ENCODE assay signal across 14 cellular contexts in genomic region chr7:25926009-25926408, GRCh38.
DNase-seq lines count a peak whose midpoint lies in the region; ATAC-seq and TF ChIP-seq lines count a peak whose summit lies in the region.
"Had no signal": no experiment of that assay in that cellular context is flagged by ENCODE, and none has a peak within 500 bp of the region (broad histone marks: within the 10 kb centered on the region; RNA-seq: fewer than 3 reads in every experiment).

No MANE protein-coding gene starts in this region.

- POLR2A ChIA-PET in MCF 10A (lab: Yijun Ruan, JAX) = interaction anchor here (0.6 to 1.3 kb wide), 9 partner anchors 9 to 1216 kb away, joined by 3 to 15 read pairs (median 3); no protein-coding TSS in a partner anchor

- peaks cover 13% of the 10 kb centered on the region for H3K4me1 Mint-ChIP-seq in MCF 10A (ENCODE audit: insufficient read depth, unreplicated experiment)
- H3K4me1 Mint-ChIP-seq: activated CD8-positive, alpha-beta memory T cell treated with anti-CD3 and anti-CD28 coated beads, Interleukin-2, amount 10 ng/mL, durations not matched to agents 7 days and 5 days had no signal

- no peak overlapping the region for H3K27ac ChIP-seq in breast epithelium
- no peak overlapping the region for H3K27ac ChIP-seq in gastroesophageal sphincter
- H3K27ac ChIP-seq in upper lobe of right lung = no peak overlapping the region
- H3K27ac ChIP-seq: 22Rv1 had no signal

- H3K9me3 Mint-ChIP-seq in MCF 10A (ENCODE audit: unreplicated experiment) = peaks cover 9% of the 10 kb centered on the region

- no peak for TF ChIP-seq EP300 in gastroesophageal sphincter (IDR thresholded peaks at IDR 0.05)

- intact Hi-C loops in MCF 10A (cut with micrococcal nuclease) (loop anchor here (2.0 kb wide), 1 partner anchor 15 kb away; no protein-coding TSS in a partner anchor), breast epithelium (cut with DNase I; ENCODE audit: low total_unique reads) (no loop called here), upper lobe of right lung (cut with DNase I) (no loop called here)

- WGBS in gastroesophageal sphincter (ENCODE audit: low coverage in 1 of 2), 2 donors = 10 to 47% methylated on average over 6 to 7 of the region's 7 CpGs

- TF ChIP-seq POLR2A in breast epithelium (IDR thresholded peaks at IDR 0.05) (no peak), gastroesophageal sphincter (IDR thresholded peaks at IDR 0.05) (no peak)

- peak; percentile 60 for ATAC-seq in gastroesophageal sphincter
- ATAC-seq in upper lobe of right lung = peak; percentile 37
- ATAC-seq: activated CD8-positive, alpha-beta memory T cell treated with anti-CD3 and anti-CD28 coated beads, Interleukin-2, amount 10 ng/mL, durations not matched to agents 7 days and 5 days; SK-N-SH treated with all-trans-retinoic acid at 6 μM for 48 hours had no signal

- CTCF ChIA-PET in MCF 10A (lab: Yijun Ruan, JAX) = interaction anchor here (0.7 kb wide), 1 partner anchor 188 kb away, joined by 3 read pairs; no protein-coding TSS in a partner anchor

- no peaks in the 10 kb centered on the region for H3K36me3 Mint-ChIP-seq in MCF 10A (ENCODE audit: insufficient read depth, unreplicated experiment)
- H3K36me3 Mint-ChIP-seq: activated CD8-positive, alpha-beta memory T cell treated with anti-CD3 and anti-CD28 coated beads, Interleukin-2, amount 10 ng/mL, durations not matched to agents 7 days and 5 days; activated naive CD8-positive, alpha-beta T cell; WTC11 had no signal

- H3K4me1 ChIP-seq in breast epithelium (no peaks in the 10 kb centered on the region), gastroesophageal sphincter (no peaks in the 10 kb centered on the region), upper lobe of right lung (no peaks in the 10 kb centered on the region)

- H3K9me3 ChIP-seq in breast epithelium (no peaks in the 10 kb centered on the region), gastroesophageal sphincter (no peaks in the 10 kb centered on the region), upper lobe of right lung (no peaks in the 10 kb centered on the region)

- H3K4me3 ChIP-seq in breast epithelium (no peak overlapping the region), gastroesophageal sphincter (no peak overlapping the region), upper lobe of right lung (no peak overlapping the region)

- TF ChIP-seq CTCF in MCF 10A (IDR thresholded peaks at IDR 0.05; ENCODE audit: unreplicated experiment) = no peak
- TF ChIP-seq CTCF in breast epithelium (IDR thresholded peaks at IDR 0.05) = no peak
- TF ChIP-seq CTCF in gastroesophageal sphincter (IDR thresholded peaks at IDR 0.05) = no peak
- TF ChIP-seq CTCF in upper lobe of right lung (IDR thresholded peaks at IDR 0.05) = no peak

- H3K4me3 Mint-ChIP-seq in MCF 10A (ENCODE audit: unreplicated experiment) = no peak overlapping the region
- H3K4me3 Mint-ChIP-seq: activated CD8-positive, alpha-beta memory T cell treated with anti-CD3 and anti-CD28 coated beads, Interleukin-2, amount 10 ng/mL, durations not matched to agents 7 days and 5 days; activated naive CD8-positive, alpha-beta T cell; WTC11 had no signal

- no peaks in the 10 kb centered on the region for H3K27me3 Mint-ChIP-seq in MCF 10A (ENCODE audit: insufficient read depth, unreplicated experiment)

- H3K27ac Mint-ChIP-seq in MCF 10A (ENCODE audit: low read depth, unreplicated experiment) = peak overlapping the region; percentile 42
- H3K27ac Mint-ChIP-seq: activated CD8-positive, alpha-beta memory T cell treated with anti-CD3 and anti-CD28 coated beads, Interleukin-2, amount 10 ng/mL, durations not matched to agents 7 days and 5 days; activated naive CD8-positive, alpha-beta T cell; WTC11 had no signal

- no TSS peak for BruUV-seq in MCF 10A (replicated peaks; lab: Mats Ljungman, UMichigan)

- in situ Hi-C loops in SK-MEL-5 (cut with HindIII; ENCODE audit: low pct_unique_long_range_greater_than_20kb, low sequenced_read_pairs) = no loop called here

- peak; percentile 95 for DNase-seq in MCF 10A (ENCODE audit: unreplicated experiment)
- no peak for DNase-seq in breast epithelium (ENCODE audit: low spot score in 2 of 2)
- peak; percentile 99 for DNase-seq in SK-MEL-5 (ENCODE audit: low read depth, low spot score)
- DNase-seq in upper lobe of right lung = no peak
- no peak for DNase-seq in GM19240 (ENCODE audit: insufficient read length, low spot score)
- no peak for DNase-seq in NCI-H2227 treated with DMSO at 0.1 percent for 48 hours (lab: John Stamatoyannopoulos, UW)
- no peak for DNase-seq in T-helper 2 cell
- DNase-seq: activated CD8-positive, alpha-beta memory T cell treated with anti-CD3 and anti-CD28 coated beads, Interleukin-2, amount 10 ng/mL, durations not matched to agents 7 days and 5 days; erythroblast had no signal

- no peaks in the 10 kb centered on the region for H3K27me3 ChIP-seq in breast epithelium
- peaks cover 31% of the 10 kb centered on the region for H3K27me3 ChIP-seq in gastroesophageal sphincter
- H3K27me3 ChIP-seq in upper lobe of right lung = peaks cover 6% of the 10 kb centered on the region

- H3K36me3 ChIP-seq in breast epithelium = no peaks in the 10 kb centered on the region
- no peaks in the 10 kb centered on the region for H3K36me3 ChIP-seq in gastroesophageal sphincter
- no peaks in the 10 kb centered on the region for H3K36me3 ChIP-seq in upper lobe of right lung

Comparison
In these comparisons a context has a peak if more than half of its experiments do, and no peak if none do; other contexts are left out.
1. DNase-seq: peak in MCF 10A (single experiment) and SK-MEL-5 (single experiment); none in breast epithelium (0 of 2), upper lobe of right lung (single experiment), GM19240 (single experiment), NCI-H2227 treated with DMSO at 0.1 percent for 48 hours (single experiment) and T-helper 2 cell (0 of 5).